1 cellular context compared by ENCODE assay signal in genomic region chr7:22729180-22729579, GRCh38.
TF ChIP-seq lines count a peak whose summit lies in the region.

No MANE protein-coding gene starts in this region.

TF ChIP-seq in SK-N-SH, 30 proteins besides CTCF, POLR2A, EP300 and RAD21 (continued from another document):
- peak; percentile 71 for TF ChIP-seq REST (IDR thresholded peaks at IDR 0.05; ENCODE audit: low read depth, low read length)
- no peak for TF ChIP-seq FOSL2 (IDR thresholded peaks at IDR 0.05; ENCODE audit: borderline replicate concordance, low read depth)
- TF ChIP-seq SIN3A (IDR thresholded peaks at IDR 0.05; ENCODE audit: borderline replicate concordance, low read depth, low read length), result no peak
